Comparison of ENCODE assay signal across 6 cellular contexts in genomic region chr20:47090835-47091234, GRCh38.
"Had no signal": no experiment of that assay in that cellular context is flagged by ENCODE, and none has a peak within 500 bp of the region (broad histone marks: within the 10 kb centered on the region; RNA-seq: fewer than 3 reads in every experiment).

No MANE protein-coding gene starts in this region.

- H3K9ac ChIP-seq: GM23248 had no signal

- H3K27ac ChIP-seq: GM23248 had no signal

- H3K4me3 Mint-ChIP-seq: H9 had no signal

- H3K4me3 ChIP-seq: GM23248, K562 had no signal

- H3K27ac Mint-ChIP-seq: H9 had no signal

- DNase-seq: GM23248, H9, HCEC 1CT, IMR-90, KG1 had no signal

- ATAC-seq: K562 had no signal

- H2AFZ ChIP-seq: GM23248 had no signal
